Comparison of ENCODE assay signal across 12 cellular contexts in genomic region chr2:70897203-70897976, GRCh38. TPM values are rescaled to one million over a fixed set of nuclear protein-coding genes. Genes with fewer than 3 reads are reported as not detected.
"Had no signal": no experiment of that assay in that cellular context is flagged by ENCODE, and none has a peak within 500 bp of the region (broad histone marks: within the 10 kb centered on the region; RNA-seq: fewer than 3 reads in every experiment).

No MANE protein-coding gene starts in this region.

- ATAC-seq: foreskin keratinocyte; lower lobe of right lung; stimulated activated effector memory CD8-positive, alpha-beta T cell treated with anti-CD3 and anti-CD28 coated beads, Interleukin-12 subunit alpha, Interleukin-12 subunit beta, amount 100 ng/mL, for 72 hours had no signal

- H3K27ac Mint-ChIP-seq: activated CD4-positive, alpha-beta T cell treated with anti-CD3 and anti-CD28 coated beads, Interleukin-2, amount 10 ng/mL, durations not matched to agents 24 days and 14 days; activated naive CD4-positive, alpha-beta T cell treated with anti-CD3 and anti-CD28 coated beads for 36 hours; activated T-helper 2 cell treated with anti-CD3 and anti-CD28 coated beads, Interferon-gamma antibody, Interleukin-2, Interleukin-4, amounts not matched to agents 10 μg/mL and 5 μg/mL and 100 μg/mL, durations not matched to agents 14 hours and 24 hours and 36 hours; stimulated activated effector memory CD8-positive, alpha-beta T cell treated with anti-CD3 and anti-CD28 coated beads, Interleukin-12 subunit alpha, Interleukin-12 subunit beta, amount 100 ng/mL, for 72 hours had no signal

- H3K4me3 ChIP-seq: lower lobe of right lung, thyroid gland had no signal

- H3K4me1 ChIP-seq: foreskin keratinocyte had no signal

- DNase-seq: activated CD4-positive, alpha-beta T cell treated with anti-CD3 and anti-CD28 coated beads, Interleukin-2, amount 10 ng/mL, durations not matched to agents 24 days and 14 days; activated CD4-positive, CD25-positive, alpha-beta regulatory T cell; activated CD8-positive, alpha-beta memory T cell treated with anti-CD3 and anti-CD28 coated beads for 24 hours; activated naive CD4-positive, alpha-beta T cell treated with anti-CD3 and anti-CD28 coated beads for 36 hours; foreskin keratinocyte; lower lobe of right lung; thyroid gland had no signal

- H3K36me3 ChIP-seq: esophagus muscularis mucosa, lower lobe of right lung, thyroid gland had no signal

- H3K9me3 Mint-ChIP-seq: activated CD4-positive, alpha-beta T cell treated with anti-CD3 and anti-CD28 coated beads, Interleukin-2, amount 10 ng/mL, durations not matched to agents 24 days and 14 days; activated naive CD4-positive, alpha-beta T cell treated with anti-CD3 and anti-CD28 coated beads for 36 hours; activated T-helper 2 cell treated with anti-CD3 and anti-CD28 coated beads, Interferon-gamma antibody, Interleukin-2, Interleukin-4, amounts not matched to agents 10 μg/mL and 5 μg/mL and 100 μg/mL, durations not matched to agents 14 hours and 24 hours and 36 hours; stimulated activated effector memory CD8-positive, alpha-beta T cell treated with anti-CD3 and anti-CD28 coated beads, Interleukin-12 subunit alpha, Interleukin-12 subunit beta, amount 100 ng/mL, for 72 hours had no signal

- H3K4me3 Mint-ChIP-seq: activated CD4-positive, alpha-beta T cell treated with anti-CD3 and anti-CD28 coated beads, Interleukin-2, amount 10 ng/mL, durations not matched to agents 24 days and 14 days; activated naive CD4-positive, alpha-beta T cell treated with anti-CD3 and anti-CD28 coated beads for 36 hours; stimulated activated effector memory CD8-positive, alpha-beta T cell treated with anti-CD3 and anti-CD28 coated beads, Interleukin-12 subunit alpha, Interleukin-12 subunit beta, amount 100 ng/mL, for 72 hours had no signal

- H3K27ac ChIP-seq: esophagus muscularis mucosa, foreskin keratinocyte, lower lobe of right lung, thyroid gland had no signal

- H3K9me3 ChIP-seq: esophagus muscularis mucosa, lower lobe of right lung, thyroid gland had no signal

- H3K36me3 Mint-ChIP-seq: stimulated activated effector memory CD8-positive, alpha-beta T cell treated with anti-CD3 and anti-CD28 coated beads, Interleukin-12 subunit alpha, Interleukin-12 subunit beta, amount 100 ng/mL, for 72 hours had no signal

RNA-seq across cellular contexts. Expression of gene VAX2, which starts 3.0 kb away (rescaled TPM):
- total RNA-seq: activated CD4-positive, alpha-beta T cell treated with anti-CD3 and anti-CD28 coated beads, Interleukin-2, amount 10 ng/mL, durations not matched to agents 24 days and 14 days; activated naive CD4-positive, alpha-beta T cell treated with anti-CD3 and anti-CD28 coated beads for 36 hours; activated T-helper 2 cell treated with anti-CD3 and anti-CD28 coated beads, Interferon-gamma antibody, Interleukin-2, Interleukin-4, amounts not matched to agents 10 μg/mL and 5 μg/mL and 100 μg/mL, durations not matched to agents 14 hours and 24 hours and 36 hours; bronchial epithelial cell; lower lobe of right lung had no signal

RNA-seq across cellular contexts. Expression of gene ATP6V1B1, which starts 38.3 kb away (rescaled TPM):
- total RNA-seq: activated CD4-positive, alpha-beta T cell treated with anti-CD3 and anti-CD28 coated beads, Interleukin-2, amount 10 ng/mL, durations not matched to agents 24 days and 14 days; activated naive CD4-positive, alpha-beta T cell treated with anti-CD3 and anti-CD28 coated beads for 36 hours; activated T-helper 2 cell treated with anti-CD3 and anti-CD28 coated beads, Interferon-gamma antibody, Interleukin-2, Interleukin-4, amounts not matched to agents 10 μg/mL and 5 μg/mL and 100 μg/mL, durations not matched to agents 14 hours and 24 hours and 36 hours; astrocyte; bronchial epithelial cell; foreskin keratinocyte; thyroid gland had no signal
